ENCODE assay signal across 13 cellular contexts in genomic region chr3:13546667-13547171, GRCh38. TPM values are rescaled to one million over a fixed set of nuclear protein-coding genes. Genes with fewer than 3 reads are reported as not detected.
A peak's percentile ranks its signal among the peaks of the same experiment; 100 is the strongest.
DNase-seq lines count a peak whose midpoint lies in the region; ATAC-seq, FAIRE-seq and TF ChIP-seq lines count a peak whose summit lies in the region.
"Had no signal": no experiment of that assay in that cellular context is flagged by ENCODE, and none has a peak within 500 bp of the region (broad histone marks: within the 10 kb centered on the region; RNA-seq: fewer than 3 reads in every experiment).

No MANE protein-coding gene starts in this region.

- peak overlapping the region; percentile 42 for H3K4me3 Mint-ChIP-seq in astrocyte (ENCODE audit: unreplicated experiment)
- no peak overlapping the region for H3K4me3 Mint-ChIP-seq in activated CD4-positive, alpha-beta memory T cell treated with anti-CD3 and anti-CD28 coated beads, Interleukin-2, amount 10 ng/mL, durations not matched to agents 7 days and 5 days
- H3K4me3 Mint-ChIP-seq in activated T-helper 17 cell treated with anti-CD3 and anti-CD28 coated beads, Interleukin-2, amount 50 U/mL, for 72 hours, result no peak overlapping the region

- peaks cover 11% of the 10 kb centered on the region for H3K27me3 Mint-ChIP-seq in astrocyte (ENCODE audit: low read depth, unreplicated experiment)
- peaks cover 51% of the 10 kb centered on the region for H3K27me3 Mint-ChIP-seq in activated CD4-positive, alpha-beta memory T cell treated with anti-CD3 and anti-CD28 coated beads, Interleukin-2, amount 10 ng/mL, durations not matched to agents 7 days and 5 days
- peaks cover 37% of the 10 kb centered on the region for H3K27me3 Mint-ChIP-seq in activated T-helper 17 cell treated with anti-CD3 and anti-CD28 coated beads, Interleukin-2, amount 50 U/mL, for 72 hours

- H2AK5ac ChIP-seq in IMR-90 (ENCODE audit: low read depth, low read length), result peak overlapping the region; percentile 76; the same call in 1 of the 2 replicates

- peak overlapping the region; percentile 40; the same call in 1 of the 2 replicates for H3K23ac ChIP-seq in IMR-90 (ENCODE audit: low read depth, low read length)

- no TSS peak for BruUV-seq in IMR-90 (replicated peaks; lab: Mats Ljungman, UMichigan)

- peak overlapping the region; percentile 77 for H3K27ac Mint-ChIP-seq in astrocyte (ENCODE audit: unreplicated experiment)
- no peak overlapping the region for H3K27ac Mint-ChIP-seq in activated CD4-positive, alpha-beta memory T cell treated with anti-CD3 and anti-CD28 coated beads, Interleukin-2, amount 10 ng/mL, durations not matched to agents 7 days and 5 days
- H3K27ac Mint-ChIP-seq in activated T-helper 17 cell treated with anti-CD3 and anti-CD28 coated beads, Interleukin-2, amount 50 U/mL, for 72 hours, result no peak overlapping the region
- H3K27ac Mint-ChIP-seq: activated T-helper 2 cell treated with anti-CD3 and anti-CD28 coated beads, Interferon-gamma antibody, Interleukin-2, Interleukin-4, amounts not matched to agents 10 μg/mL and 5 μg/mL and 100 μg/mL, durations not matched to agents 14 hours and 24 hours and 36 hours had no signal

- H3K79me2 ChIP-seq in astrocyte (ENCODE audit: insufficient read depth, low read length), result no peaks in the 10 kb centered on the region

- H3K4me3 ChIP-seq in IMR-90 (ENCODE audit: insufficient read depth, low read depth, low read length) (no peak overlapping the region), astrocyte (ENCODE audit: insufficient read depth, low read depth, low read length) (no peak overlapping the region), tibial artery (no peak overlapping the region)
- H3K4me3 ChIP-seq: skin epidermis had no signal

- H3K4me2 ChIP-seq in IMR-90 (ENCODE audit: low read depth, low read length) (0 out of 2 replicates have a peak overlapping the region, but pooled peaks have one; percentile 0), astrocyte (ENCODE audit: low read length) (peak overlapping the region; percentile 33)

- intact Hi-C loops in IMR-90 (cut with micrococcal nuclease) (no loop called here), tibial artery (cut with DNase I; ENCODE audit: low total_unique reads) (no loop called here)

- peak overlapping the region; percentile 91 for H3K4ac ChIP-seq in IMR-90 (ENCODE audit: low read depth, low read length)

- peak overlapping the region; percentile 83 for H4K91ac ChIP-seq in IMR-90 (ENCODE audit: insufficient read depth, low read depth, low read length)

- no peak for FAIRE-seq in astrocyte (lab: Jason Lieb, UNC)

- no peaks in the 10 kb centered on the region for H4K20me1 ChIP-seq in IMR-90 (ENCODE audit: insufficient read depth, low read length)
- H4K20me1 ChIP-seq in astrocyte (ENCODE audit: insufficient read depth, low read length), result no peaks in the 10 kb centered on the region

- dilution Hi-C loops in IMR-90 (cut with HindIII; ENCODE audit: low sequenced_read_pairs, unreplicated experiment), result no loop called here

- H3K9me3 ChIP-seq in IMR-90 (ENCODE audit: control insufficient read depth, insufficient read depth, low read length), result 0 out of 2 replicates have a peak, but pooled peaks cover 3% of the 10 kb centered on the region
- no peaks in the 10 kb centered on the region for H3K9me3 ChIP-seq in astrocyte (ENCODE audit: insufficient read depth, low read depth, low read length)
- no peaks in the 10 kb centered on the region for H3K9me3 ChIP-seq in tibial artery

- WGBS in IMR-90 (ENCODE audit: extremely low coverage in 2 of 2, insufficient read length in 1 of 2), 2 experiments, result no CpG with 5 or more reads among the region's 9 CpGs

- H2AK9ac ChIP-seq in IMR-90 (replicated peaks; ENCODE audit: low read depth, low read length, poor library complexity), result peak overlapping the region; percentile 60

- H2BK20ac ChIP-seq in IMR-90 (ENCODE audit: low read depth, low read length), result peak overlapping the region; percentile 80; the same call in 1 of the 2 replicates

- POLR2A ChIA-PET in IMR-90 (lab: Charles Lee; ENCODE audit: unreplicated experiment), result no interaction called here
- POLR2A ChIA-PET in activated CD4-positive, alpha-beta memory T cell treated with anti-CD3 and anti-CD28 coated beads, Interleukin-2, amount 10 ng/mL, durations not matched to agents 7 days and 5 days (lab: Charles Lee), result no interaction called here

- peak overlapping the region in 1 of 2 experiments; percentile 90; a peak in 2 of 4 replicates for H4K8ac ChIP-seq in IMR-90 (ENCODE audit: low read depth in 2 of 2, low read length in 2 of 2)

- TF ChIP-seq POLR2A in IMR-90 (IDR thresholded peaks at IDR 0.05; ENCODE audit: low read depth, low read length), result no peak

- H3K27ac ChIP-seq in IMR-90 (ENCODE audit: insufficient read depth, low read length) (peak overlapping the region; percentile 2; the same call in 1 of the 2 replicates), astrocyte (ENCODE audit: low read depth, low read length) (peak overlapping the region; percentile 18), tibial artery (peak overlapping the region; percentile 12 to 37)

- H3K9me3 Mint-ChIP-seq in astrocyte (ENCODE audit: unreplicated experiment), result peaks cover 9% of the 10 kb centered on the region
- peaks cover 4% of the 10 kb centered on the region for H3K9me3 Mint-ChIP-seq in activated CD4-positive, alpha-beta memory T cell treated with anti-CD3 and anti-CD28 coated beads, Interleukin-2, amount 10 ng/mL, durations not matched to agents 7 days and 5 days
- no peaks in the 10 kb centered on the region for H3K9me3 Mint-ChIP-seq in activated T-helper 17 cell treated with anti-CD3 and anti-CD28 coated beads, Interleukin-2, amount 50 U/mL, for 72 hours

- CTCF ChIA-PET in IMR-90 (lab: Yijun Ruan, JAX), result interaction anchor here (1.5 kb wide), 1 partner anchor 101 kb away, joined by 6 read pairs; no protein-coding TSS in a partner anchor
- CTCF ChIA-PET in activated CD4-positive, alpha-beta memory T cell treated with anti-CD3 and anti-CD28 coated beads, Interleukin-2, amount 10 ng/mL, durations not matched to agents 7 days and 5 days (lab: Charles Lee), result no interaction called here

- H3K14ac ChIP-seq in IMR-90 (replicated peaks; ENCODE audit: low read depth, low read length), result peak overlapping the region; percentile 85; the same call in 1 of the 2 replicates

- no peak for TF ChIP-seq CTCF in IMR-90 (conservative IDR thresholded peaks at IDR 0.05; ENCODE audit: low read depth, low read length)
- TF ChIP-seq CTCF in astrocyte (IDR thresholded peaks at IDR 0.05; ENCODE audit: insufficient read depth, low read depth, low read length), result no peak
- no peak for TF ChIP-seq CTCF in tibial artery (IDR thresholded peaks at IDR 0.05)

- H2BK120ac ChIP-seq in IMR-90 (ENCODE audit: low read depth, low read length), result peak overlapping the region; percentile 93

- peaks cover 50% of the 10 kb centered on the region for H3K4me1 Mint-ChIP-seq in astrocyte (ENCODE audit: low read depth, unreplicated experiment)
- H3K4me1 Mint-ChIP-seq in activated CD4-positive, alpha-beta memory T cell treated with anti-CD3 and anti-CD28 coated beads, Interleukin-2, amount 10 ng/mL, durations not matched to agents 7 days and 5 days, result peaks cover 27% of the 10 kb centered on the region
- H3K4me1 Mint-ChIP-seq in activated T-helper 17 cell treated with anti-CD3 and anti-CD28 coated beads, Interleukin-2, amount 50 U/mL, for 72 hours, result peaks cover 25% of the 10 kb centered on the region

- peak overlapping the region; percentile 46 for H2BK5ac ChIP-seq in IMR-90 (ENCODE audit: low read depth, low read length, poor library complexity, severe bottlenecking)

- H3K18ac ChIP-seq in IMR-90 (ENCODE audit: low read depth, low read length), result no peak overlapping the region

- H3K4me1 ChIP-seq in IMR-90 (ENCODE audit: control insufficient read depth, insufficient read depth, low read length) (peaks cover 18% of the 10 kb centered on the region), astrocyte (ENCODE audit: insufficient read depth, low read length) (peaks cover 46% of the 10 kb centered on the region), tibial artery (peaks cover 0 to 46% (median 20%) of the 10 kb centered on the region in 4 donors)

- H3K9ac ChIP-seq in IMR-90 (ENCODE audit: low read depth, low read length) (no peak overlapping the region), astrocyte (ENCODE audit: low read length) (no peak overlapping the region)

- peak overlapping the region; percentile 62; the same call in 2 of the 3 replicates for H2BK15ac ChIP-seq in IMR-90 (ENCODE audit: low read depth, low read length)

- no peaks in the 10 kb centered on the region for H3K79me1 ChIP-seq in IMR-90 (ENCODE audit: low read depth in 1 of 2, low read length in 2 of 2)

- H3K36me3 ChIP-seq in IMR-90 (ENCODE audit: control insufficient read depth, insufficient read depth, low read length) (no peaks in the 10 kb centered on the region), astrocyte (ENCODE audit: insufficient read depth, low read length) (no peaks in the 10 kb centered on the region), tibial artery (no peaks in the 10 kb centered on the region)

- peaks cover 17% of the 10 kb centered on the region for H3K9me1 ChIP-seq in IMR-90 (ENCODE audit: insufficient read depth, low read length)

- TF ChIP-seq RAD21 in IMR-90 (IDR thresholded peaks at IDR 0.05; ENCODE audit: low read length), result no peak

- no peaks in the 10 kb centered on the region for H3K36me3 Mint-ChIP-seq in astrocyte (ENCODE audit: low read depth, unreplicated experiment)
- H3K36me3 Mint-ChIP-seq in activated CD4-positive, alpha-beta memory T cell treated with anti-CD3 and anti-CD28 coated beads, Interleukin-2, amount 10 ng/mL, durations not matched to agents 7 days and 5 days (ENCODE audit: low read depth), result peaks cover 6% of the 10 kb centered on the region
- peaks cover 5% of the 10 kb centered on the region for H3K36me3 Mint-ChIP-seq in activated T-helper 17 cell treated with anti-CD3 and anti-CD28 coated beads, Interleukin-2, amount 50 U/mL, for 72 hours (ENCODE audit: low read depth)

- in situ Hi-C loops in IMR-90 (cut with MboI; ENCODE audit: low sequenced_read_pairs), result no loop called here

- peak overlapping the region; percentile 21; the same call in 1 of the 2 replicates for H4K5ac ChIP-seq in IMR-90 (ENCODE audit: low read depth, low read length)

- ATAC-seq in IMR-90 (ENCODE audit: low read depth), result peak; percentile 49
- no peak for ATAC-seq in GM21360 (IDR thresholded peaks at IDR 0.05; ENCODE audit: unreplicated experiment)
- no peak for ATAC-seq in HG02970 (IDR thresholded peaks at IDR 0.05; ENCODE audit: low FRiP score, unreplicated experiment)
- ATAC-seq in activated T-helper 17 cell treated with anti-CD3 and anti-CD28 coated beads, Interleukin-2, amount 50 U/mL, for 72 hours (replicated peaks), result no peak

- H2AFZ ChIP-seq in IMR-90 (replicated peaks; ENCODE audit: low read length, poor library complexity), result peak overlapping the region; percentile 88
- peak overlapping the region; percentile 6 for H2AFZ ChIP-seq in astrocyte (ENCODE audit: low read depth, low read length)

- no peak overlapping the region for H3K56ac ChIP-seq in IMR-90 (ENCODE audit: extremely low read depth, insufficient read depth, low read length)

- H3K27me3 ChIP-seq in IMR-90 (ENCODE audit: control insufficient read depth, insufficient read depth, low read length), result no peaks in the 10 kb centered on the region; the same call in 1 of the 2 replicates
- H3K27me3 ChIP-seq in astrocyte (ENCODE audit: insufficient read depth, low read length), result no peaks in the 10 kb centered on the region
- H3K27me3 ChIP-seq in tibial artery, result peaks cover 0 to 32% of the 10 kb centered on the region in 2 donors

- DNase-seq in IMR-90 (peak; percentile 69), astrocyte (ENCODE audit: low read depth) (peak; percentile 74), inferior parietal cortex (ENCODE audit: extremely low spot score) (peak; percentile 18), tibial artery (peak in 1 of 2 donors; percentile 64)
- no peak for DNase-seq in activated CD4-positive, alpha-beta memory T cell treated with anti-CD3 and anti-CD28 coated beads, Interleukin-2, amount 10 ng/mL, durations not matched to agents 7 days and 5 days
- DNase-seq: activated CD4-positive, CD25-positive, alpha-beta regulatory T cell treated with anti-CD3 and anti-CD28 coated beads, Interleukin-2, amount 50 U/mL, for 72 hours; Karpas-422; midbrain had no signal

RNA-seq across cellular contexts. Expression of gene FBLN2, which starts 2.2 kb away (rescaled TPM):
- total RNA-seq in IMR-90 (2012; rRNA removed) (10.8 and 11.8 TPM in 2 replicates), astrocyte (36.6 and 57.3 TPM in 2 replicates)
- polyA plus RNA-seq in IMR-90 (2012; rRNA removed), result 60.8 and 66.9 TPM in 2 replicates
- 38.9 and 94.5 TPM in 2 replicates for polyA plus RNA-seq in IMR-90 (2012; cell fraction: cytosol; rRNA removed)
- 27.1 and 60.4 TPM in 2 replicates for polyA plus RNA-seq in IMR-90 (2012; cell fraction: nucleus; rRNA removed; ENCODE audit: low replicate concordance)
- total RNA-seq in activated CD4-positive, alpha-beta memory T cell treated with anti-CD3 and anti-CD28 coated beads, Interleukin-2, amount 10 ng/mL, durations not matched to agents 7 days and 5 days, result not detected
- total RNA-seq in activated T-helper 17 cell treated with anti-CD3 and anti-CD28 coated beads, Interleukin-2, amount 50 U/mL, for 72 hours, result under 1 TPM in 1 of 2 donors, not detected in 1; 0.19 TPM
- total RNA-seq: activated T-helper 2 cell treated with anti-CD3 and anti-CD28 coated beads, Interferon-gamma antibody, Interleukin-2, Interleukin-4, amounts not matched to agents 10 μg/mL and 5 μg/mL and 100 μg/mL, durations not matched to agents 14 hours and 24 hours and 36 hours had no signal
